Comparison of ENCODE assay signal across 1 cellular context in genomic region chr5:36301858-36302603, GRCh38.
TF ChIP-seq lines count a peak whose summit lies in the region.

TSS of gene RANBP3L (minus strand) at chr5:36301902. CDS start at chr5:36301416, 486 bp downstream.

TF ChIP-seq in WTC11, 78 proteins besides CTCF, POLR2A, EP300 and RAD21 (continued from another document):
- TF ChIP-seq ATF6 (CRISPR knock-in tag; IDR thresholded peaks at IDR 0.05), result no peak
- TF ChIP-seq FOXP4 (CRISPR knock-in tag; IDR thresholded peaks at IDR 0.05), result no peak
- TF ChIP-seq HMGXB4 (CRISPR knock-in tag; IDR thresholded peaks at IDR 0.05), result no peak
- no peak for TF ChIP-seq E2F4 (CRISPR knock-in tag; IDR thresholded peaks at IDR 0.05; ENCODE audit: borderline replicate concordance, low read depth)
- TF ChIP-seq CREB1 (CRISPR knock-in tag; IDR thresholded peaks at IDR 0.05), result no peak
TF ChIP-seq in WTC11: peak in this region for 0.
